ENCODE assay signal across 11 cellular contexts in genomic region chr4:66688674-66689073, GRCh38.
DNase-seq lines count a peak whose midpoint lies in the region; ATAC-seq and TF ChIP-seq lines count a peak whose summit lies in the region.
"Had no signal": no experiment of that assay in that cellular context is flagged by ENCODE, and none has a peak within 500 bp of the region (broad histone marks: within the 10 kb centered on the region; RNA-seq: fewer than 3 reads in every experiment).

No MANE protein-coding gene starts in this region.

- no peak overlapping the region for H3K14ac ChIP-seq in trophoblast cell (ENCODE audit: low read length)

- H3K23ac ChIP-seq in trophoblast cell (ENCODE audit: low read length), result no peak overlapping the region

- no peak overlapping the region for H3K27ac Mint-ChIP-seq in activated naive CD8-positive, alpha-beta T cell treated with anti-CD3 and anti-CD28 coated beads for 36 hours

- TF ChIP-seq CTCF in cardiac fibroblast (IDR thresholded peaks at IDR 0.05; ENCODE audit: low read depth, low read length), result peak; percentile 21

- DNase-seq in SKM-1 treated with dmso at 0.1 percent for 144 hours (lab: John Stamatoyannopoulos, UW; ENCODE audit: unreplicated experiment) (peak; percentile 26), SKM-1 (lab: John Stamatoyannopoulos, UW; ENCODE audit: unreplicated experiment) (no peak), NCI-H446 treated with DMSO at 0.1 percent for 48 hours (lab: John Stamatoyannopoulos, UW) (peak; percentile 46), cardiac fibroblast (ENCODE audit: low read depth in 2 of 2) (peak; percentile 60 to 68), superior temporal gyrus (ENCODE audit: extremely low spot score) (peak; percentile 69), trophoblast cell (no peak)
- DNase-seq in activated naive CD8-positive, alpha-beta T cell treated with anti-CD3 and anti-CD28 coated beads for 36 hours, result no peak
- DNase-seq: activated CD4-positive, CD25-positive, alpha-beta regulatory T cell treated with anti-CD3 and anti-CD28 coated beads, Interleukin-2, amount 50 U/mL, for 72 hours had no signal

- H3K27me3 Mint-ChIP-seq in activated naive CD8-positive, alpha-beta T cell treated with anti-CD3 and anti-CD28 coated beads for 36 hours, result no peaks in the 10 kb centered on the region

- no peak overlapping the region for H4K8ac ChIP-seq in trophoblast cell (ENCODE audit: low read depth, low read length)

- no peak overlapping the region for H2AK5ac ChIP-seq in trophoblast cell (ENCODE audit: low read length)

- no peaks in the 10 kb centered on the region for H3K4me1 Mint-ChIP-seq in activated naive CD8-positive, alpha-beta T cell treated with anti-CD3 and anti-CD28 coated beads for 36 hours

- no peak overlapping the region for H3K27ac ChIP-seq in trophoblast cell (ENCODE audit: low read depth, low read length)
- H3K27ac ChIP-seq: epithelial cell of prostate, skin epidermis had no signal

- H3K9me3 Mint-ChIP-seq in activated naive CD8-positive, alpha-beta T cell treated with anti-CD3 and anti-CD28 coated beads for 36 hours, result peaks cover 2% of the 10 kb centered on the region

- H4K91ac ChIP-seq in trophoblast cell (ENCODE audit: low read depth, low read length), result no peak overlapping the region

- no peak overlapping the region for H3K4me2 ChIP-seq in trophoblast cell (ENCODE audit: low read length)

- WGBS in trophoblast cell (ENCODE audit: extremely low coverage, insufficient coverage, insufficient read length), result no CpG with 5 or more reads among the region's 3 CpGs

- no peak overlapping the region for H3K4me3 Mint-ChIP-seq in activated naive CD8-positive, alpha-beta T cell treated with anti-CD3 and anti-CD28 coated beads for 36 hours

- H3K36me3 ChIP-seq in trophoblast cell (ENCODE audit: control insufficient read depth in 1 of 2, insufficient read depth in 2 of 2, low read length in 2 of 2), result no peaks in the 10 kb centered on the region

- no peak overlapping the region for H3K4ac ChIP-seq in trophoblast cell (ENCODE audit: low read depth, low read length)

- H2BK5ac ChIP-seq in trophoblast cell (ENCODE audit: low read depth, low read length, poor library complexity), result no peak overlapping the region

- H3K9ac ChIP-seq in trophoblast cell (ENCODE audit: low read length), result no peak overlapping the region

- H3K18ac ChIP-seq in trophoblast cell (ENCODE audit: low read length), result no peak overlapping the region

- no peaks in the 10 kb centered on the region for H3K9me3 ChIP-seq in trophoblast cell (ENCODE audit: insufficient read depth, low read depth, low read length)

- H3K79me1 ChIP-seq in trophoblast cell (ENCODE audit: low read length), result no peaks in the 10 kb centered on the region

- H2AFZ ChIP-seq in trophoblast cell (ENCODE audit: insufficient read depth, low read length, poor library complexity), result no peak overlapping the region

- H3K27me3 ChIP-seq in trophoblast cell (ENCODE audit: insufficient read depth, low read length), result no peaks in the 10 kb centered on the region

- no peak overlapping the region for H2BK120ac ChIP-seq in trophoblast cell (ENCODE audit: insufficient read depth, low read length, poor library complexity)

- H4K12ac ChIP-seq in trophoblast cell (ENCODE audit: low read depth, low read length), result no peak overlapping the region

- H3K4me3 ChIP-seq in cardiac fibroblast (replicated peaks in 1 of 2; ENCODE audit: low read depth in 2 of 2, low read length in 2 of 2) (no peak overlapping the region), trophoblast cell (ENCODE audit: low read depth, low read length) (no peak overlapping the region)
- H3K4me3 ChIP-seq: skin epidermis had no signal

- H2BK12ac ChIP-seq in trophoblast cell (ENCODE audit: low read length), result no peak overlapping the region

- no peak for ATAC-seq in HG03342 (IDR thresholded peaks at IDR 0.05; ENCODE audit: unreplicated experiment)

- no peaks in the 10 kb centered on the region for H3K36me3 Mint-ChIP-seq in activated naive CD8-positive, alpha-beta T cell treated with anti-CD3 and anti-CD28 coated beads for 36 hours

- H3K4me1 ChIP-seq in trophoblast cell (ENCODE audit: control insufficient read depth in 1 of 2, insufficient read depth in 2 of 2, low read length in 2 of 2), result no peaks in the 10 kb centered on the region

- no peaks in the 10 kb centered on the region for H3K79me2 ChIP-seq in trophoblast cell (ENCODE audit: control insufficient read depth, insufficient read depth, low read length, poor library complexity)

Comparison
In these comparisons a context has a peak if more than half of its experiments do, and no peak if none do; other contexts are left out.
1. DNase-seq: peak in SKM-1 treated with dmso at 0.1 percent for 144 hours (single experiment), NCI-H446 treated with DMSO at 0.1 percent for 48 hours (single experiment), cardiac fibroblast (2 of 2) and superior temporal gyrus (single experiment); none in SKM-1 (single experiment), trophoblast cell (0 of 2) and activated naive CD8-positive, alpha-beta T cell treated with anti-CD3 and anti-CD28 coated beads for 36 hours (single experiment).